ENCODE assay signal across 9 cellular contexts in genomic region chr7:23490357-23491131, GRCh38. TPM values are rescaled to one million over a fixed set of nuclear protein-coding genes. Genes with fewer than 3 reads are reported as not detected.
DNase-seq lines count a peak whose midpoint lies in the region; ATAC-seq, FAIRE-seq and TF ChIP-seq lines count a peak whose summit lies in the region.
"Had no signal": no experiment of that assay in that cellular context is flagged by ENCODE, and none has a peak within 500 bp of the region (broad histone marks: within the 10 kb centered on the region; RNA-seq: fewer than 3 reads in every experiment).

No MANE protein-coding gene starts in this region.

- H3K36me3 Mint-ChIP-seq in astrocyte (ENCODE audit: low read depth, unreplicated experiment): peaks cover 2% of the 10 kb centered on the region

- H3K27ac ChIP-seq in SU-DHL-6 (ENCODE audit: low read depth, low read length) (peak overlapping the region; percentile 76), astrocyte (ENCODE audit: low read depth, low read length) (peak overlapping the region; percentile 53)

- peak overlapping the region; percentile 78 for H3K27ac Mint-ChIP-seq in astrocyte (ENCODE audit: unreplicated experiment)

- H3K9ac ChIP-seq in SU-DHL-6 (ENCODE audit: low read length) (peak overlapping the region; percentile 85), astrocyte (ENCODE audit: low read length) (peak overlapping the region; percentile 75)

- peaks cover 3% of the 10 kb centered on the region for H3K4me1 ChIP-seq in astrocyte (ENCODE audit: insufficient read depth, low read length)

- FAIRE-seq in astrocyte (lab: Jason Lieb, UNC): no peak
- FAIRE-seq in D721Med (lab: Jason Lieb, UNC): no peak

- H3K4me3 Mint-ChIP-seq in astrocyte (ENCODE audit: unreplicated experiment): peak overlapping the region; percentile 54

- peaks cover 10% of the 10 kb centered on the region; the same call in 1 of the 2 replicates for H3K79me2 ChIP-seq in SU-DHL-6 (ENCODE audit: insufficient read depth, low read length)
- H3K79me2 ChIP-seq in astrocyte (ENCODE audit: insufficient read depth, low read length): no peaks in the 10 kb centered on the region

- H3K36me3 ChIP-seq in SU-DHL-6 (ENCODE audit: low read length) (no peaks in the 10 kb centered on the region), astrocyte (ENCODE audit: insufficient read depth, low read length) (no peaks in the 10 kb centered on the region)

- TF ChIP-seq CTCF in SU-DHL-6 (IDR thresholded peaks at IDR 0.05; ENCODE audit: insufficient read depth, low read length, poor library complexity, severe bottlenecking) (no peak), astrocyte (IDR thresholded peaks at IDR 0.05; ENCODE audit: insufficient read depth, low read depth, low read length) (no peak), D721Med (IDR thresholded peaks at IDR 0.05; ENCODE audit: insufficient read depth, missing control alignments) (no peak)

- no peaks in the 10 kb centered on the region for H3K9me3 Mint-ChIP-seq in astrocyte (ENCODE audit: unreplicated experiment)

- peak overlapping the region; percentile 52 for H2AFZ ChIP-seq in SU-DHL-6 (ENCODE audit: low read depth, low read length, severe bottlenecking)
- H2AFZ ChIP-seq in astrocyte (ENCODE audit: low read depth, low read length): peak overlapping the region; percentile 73

- peak; percentile 65 for ATAC-seq in HG02870 (IDR thresholded peaks at IDR 0.05; ENCODE audit: unreplicated experiment)

- no peaks in the 10 kb centered on the region for H3K9me3 ChIP-seq in SU-DHL-6 (ENCODE audit: insufficient read depth, low read length)
- H3K9me3 ChIP-seq in astrocyte (ENCODE audit: insufficient read depth, low read depth, low read length): no peaks in the 10 kb centered on the region

- DNase-seq in NCI-H345 (lab: John Stamatoyannopoulos, UW): peak; percentile 29
- DNase-seq in NCI-H345 treated with DMSO at 0.1 percent for 48 hours (lab: John Stamatoyannopoulos, UW; ENCODE audit: unreplicated experiment): no peak
- DNase-seq in astrocyte (ENCODE audit: low read depth): peak; percentile 7
- peak; percentile 72 for DNase-seq in iPS-NIHi11 (ENCODE audit: low spot score)
- DNase-seq in stimulated activated CD4-positive, alpha-beta T cell treated with anti-CD3 and anti-CD28 coated beads, Interleukin-2, amount 100 ng/mL, for 24 hours: peak; percentile 40 to 51
- DNase-seq in D721Med (ENCODE audit: insufficient read length, low spot score): no peak
- DNase-seq: DND-41 had no signal

- H4K20me1 ChIP-seq in SU-DHL-6 (ENCODE audit: low read depth, low read length) (no peaks in the 10 kb centered on the region), astrocyte (ENCODE audit: insufficient read depth, low read length) (no peaks in the 10 kb centered on the region)

- H3F3A ChIP-seq in SU-DHL-6 (ENCODE audit: insufficient read depth): peaks cover 26% of the 10 kb centered on the region

- H3K27me3 ChIP-seq in SU-DHL-6 (ENCODE audit: low read length) (no peaks in the 10 kb centered on the region), astrocyte (ENCODE audit: insufficient read depth, low read length) (no peaks in the 10 kb centered on the region)

- H3K4me3 ChIP-seq in SU-DHL-6 (ENCODE audit: insufficient read depth, low read length, poor library complexity, severe bottlenecking): peak overlapping the region; percentile 64
- peak overlapping the region; percentile 51 for H3K4me3 ChIP-seq in astrocyte (ENCODE audit: insufficient read depth, low read depth, low read length)

- peaks cover 4% of the 10 kb centered on the region for H3K4me1 Mint-ChIP-seq in astrocyte (ENCODE audit: low read depth, unreplicated experiment)

- peak overlapping the region; percentile 67 for H3K4me2 ChIP-seq in SU-DHL-6 (ENCODE audit: low read depth, low read length, poor library complexity, severe bottlenecking)
- peak overlapping the region; percentile 86 for H3K4me2 ChIP-seq in astrocyte (ENCODE audit: low read length)

- no peaks in the 10 kb centered on the region for H3K9me2 ChIP-seq in SU-DHL-6 (replicated peaks; ENCODE audit: insufficient read depth, low read length)

- H3K27me3 Mint-ChIP-seq in astrocyte (ENCODE audit: low read depth, unreplicated experiment): no peaks in the 10 kb centered on the region

RNA-seq across cellular contexts. Expression of gene IGF2BP3, which starts 20.3 kb away (rescaled TPM):
- 69.9 and 79.5 TPM in 2 replicates for total RNA-seq in astrocyte

RNA-seq across cellular contexts. Expression of gene TRA2A, which starts 41.2 kb away (rescaled TPM):
- 72.4 and 86.0 TPM in 2 replicates for total RNA-seq in astrocyte

Comparison
In these comparisons a context has a peak if more than half of its experiments do, and no peak if none do; other contexts are left out.
1. DNase-seq: peak in NCI-H345 (single experiment), astrocyte (single experiment), iPS-NIHi11 (single experiment) and stimulated activated CD4-positive, alpha-beta T cell treated with anti-CD3 and anti-CD28 coated beads, Interleukin-2, amount 100 ng/mL, for 24 hours (2 of 2); none in NCI-H345 treated with DMSO at 0.1 percent for 48 hours (single experiment) and D721Med (single experiment).